Comparison of ENCODE assay signal across 18 cellular contexts in genomic region chr1:63888984-63889383, GRCh38.
A peak's percentile ranks its signal among the peaks of the same experiment; 100 is the strongest.
DNase-seq lines count a peak whose midpoint lies in the region; ATAC-seq and TF ChIP-seq lines count a peak whose summit lies in the region.
"Had no signal": no experiment of that assay in that cellular context is flagged by ENCODE, and none has a peak within 500 bp of the region (broad histone marks: within the 10 kb centered on the region; RNA-seq: fewer than 3 reads in every experiment).

No MANE protein-coding gene starts in this region.

- H3K9me3 Mint-ChIP-seq in activated naive CD8-positive, alpha-beta T cell treated with anti-CD3 and anti-CD28 coated beads, Interleukin-2, amount 50 U/mL, for 24 hours: no peaks in the 10 kb centered on the region
- H3K9me3 Mint-ChIP-seq in activated naive CD8-positive, alpha-beta T cell treated with anti-CD3 and anti-CD28 coated beads for 36 hours: peaks cover 2% of the 10 kb centered on the region
- H3K9me3 Mint-ChIP-seq: effector memory CD8-positive, alpha-beta T cell; immature natural killer cell had no signal

- no peak for TF ChIP-seq CTCF in GM10266 (IDR thresholded peaks at IDR 0.05; ENCODE audit: control insufficient read depth, insufficient read depth, low read depth, missing control alignments)

- H3K27ac Mint-ChIP-seq in activated naive CD8-positive, alpha-beta T cell treated with anti-CD3 and anti-CD28 coated beads, Interleukin-2, amount 50 U/mL, for 24 hours: no peak overlapping the region
- no peak overlapping the region for H3K27ac Mint-ChIP-seq in activated naive CD8-positive, alpha-beta T cell treated with anti-CD3 and anti-CD28 coated beads for 36 hours
- H3K27ac Mint-ChIP-seq: activated T-cell treated with anti-CD3 and anti-CD28 coated beads, Interleukin-2, amount 50 U/mL, for 72 hours; CD14-positive monocyte; effector memory CD8-positive, alpha-beta T cell had no signal

- peaks cover 12% of the 10 kb centered on the region for H3K4me1 Mint-ChIP-seq in activated naive CD8-positive, alpha-beta T cell treated with anti-CD3 and anti-CD28 coated beads, Interleukin-2, amount 50 U/mL, for 24 hours
- H3K4me1 Mint-ChIP-seq in activated naive CD8-positive, alpha-beta T cell treated with anti-CD3 and anti-CD28 coated beads for 36 hours: no peaks in the 10 kb centered on the region
- H3K4me1 Mint-ChIP-seq: CD14-positive monocyte had no signal

- peaks cover 3% of the 10 kb centered on the region for H3K27me3 Mint-ChIP-seq in activated naive CD8-positive, alpha-beta T cell treated with anti-CD3 and anti-CD28 coated beads, Interleukin-2, amount 50 U/mL, for 24 hours
- H3K27me3 Mint-ChIP-seq in activated naive CD8-positive, alpha-beta T cell treated with anti-CD3 and anti-CD28 coated beads for 36 hours: peaks cover 4% of the 10 kb centered on the region

- DNase-seq in activated naive CD8-positive, alpha-beta T cell treated with anti-CD3 and anti-CD28 coated beads, Interleukin-2, amount 50 U/mL, for 24 hours: no peak
- no peak for DNase-seq in activated naive CD8-positive, alpha-beta T cell treated with anti-CD3 and anti-CD28 coated beads for 36 hours
- DNase-seq in RPMI7951 (ENCODE audit: low read depth): peak; percentile 38
- peak; percentile 63 for DNase-seq in islet precursor cell
- no peak for DNase-seq in NCI-H1092 (lab: John Stamatoyannopoulos, UW)
- no peak for DNase-seq in NCI-H2029 treated with DMSO at 0.1 percent for 48 hours (lab: John Stamatoyannopoulos, UW)
- no peak for DNase-seq in GM10266 (ENCODE audit: extremely low spot score)
- DNase-seq in anterior cingulate cortex (lab: John Stamatoyannopoulos, UW): no peak
- DNase-seq: activated naive CD4-positive, alpha-beta T cell treated with anti-CD3 and anti-CD28 coated beads, Interleukin-2, amount 50 U/mL, for 16 hours; activated T-cell treated with anti-CD3 and anti-CD28 coated beads, Interleukin-2, amount 50 U/mL, for 72 hours; effector memory CD8-positive, alpha-beta T cell; immature natural killer cell; NCI-H2171 treated with DMSO at 0.1 percent for 48 hours; psoas muscle; Right ventricle myocardium superior; stimulated activated CD4-positive, alpha-beta T cell treated with anti-CD3 and anti-CD28 coated beads, Interleukin-4, amount 100 ng/mL, for 4 hours; upper lobe of right lung had no signal

- no peaks in the 10 kb centered on the region for H3K36me3 Mint-ChIP-seq in activated naive CD8-positive, alpha-beta T cell treated with anti-CD3 and anti-CD28 coated beads, Interleukin-2, amount 50 U/mL, for 24 hours (ENCODE audit: low read depth)
- H3K36me3 Mint-ChIP-seq in activated naive CD8-positive, alpha-beta T cell treated with anti-CD3 and anti-CD28 coated beads for 36 hours: no peaks in the 10 kb centered on the region
- H3K36me3 Mint-ChIP-seq: CD14-positive monocyte had no signal

- H3K4me3 Mint-ChIP-seq in activated naive CD8-positive, alpha-beta T cell treated with anti-CD3 and anti-CD28 coated beads, Interleukin-2, amount 50 U/mL, for 24 hours: no peak overlapping the region
- H3K4me3 Mint-ChIP-seq in activated naive CD8-positive, alpha-beta T cell treated with anti-CD3 and anti-CD28 coated beads for 36 hours: no peak overlapping the region
- H3K4me3 Mint-ChIP-seq: activated T-cell treated with anti-CD3 and anti-CD28 coated beads, Interleukin-2, amount 50 U/mL, for 72 hours; CD14-positive monocyte; effector memory CD8-positive, alpha-beta T cell; immature natural killer cell had no signal

- ATAC-seq in activated naive CD8-positive, alpha-beta T cell treated with anti-CD3 and anti-CD28 coated beads, Interleukin-2, amount 50 U/mL, for 24 hours: peak; percentile 37
- ATAC-seq: activated T-cell treated with anti-CD3 and anti-CD28 coated beads, Interleukin-2, amount 50 U/mL, for 72 hours; effector memory CD8-positive, alpha-beta T cell; upper lobe of right lung had no signal

Comparison
In these comparisons a context has a peak if more than half of its experiments do, and no peak if none do; other contexts are left out.
1. DNase-seq: peak in RPMI7951 (single experiment) and islet precursor cell (single experiment); none in activated naive CD8-positive, alpha-beta T cell treated with anti-CD3 and anti-CD28 coated beads, Interleukin-2, amount 50 U/mL, for 24 hours (single experiment), activated naive CD8-positive, alpha-beta T cell treated with anti-CD3 and anti-CD28 coated beads for 36 hours (single experiment), NCI-H1092 (single experiment), NCI-H2029 treated with DMSO at 0.1 percent for 48 hours (single experiment), GM10266 (single experiment) and anterior cingulate cortex (0 of 58).